8 cellular contexts compared by ENCODE assay signal in genomic region chr6:170147832-170148708, GRCh38.
A peak's percentile ranks its signal among the peaks of the same experiment; 100 is the strongest.
DNase-seq lines count a peak whose midpoint lies in the region; ATAC-seq, FAIRE-seq and TF ChIP-seq lines count a peak whose summit lies in the region.

No MANE protein-coding gene starts in this region.

- H3K27ac ChIP-seq in HEK293 (ENCODE audit: extremely low read depth, low read depth, low read length), result no peak overlapping the region
- no peak overlapping the region for H3K27ac ChIP-seq in kidney (ENCODE audit: low read depth in 2 of 2, low read length in 2 of 2)
- H3K27ac ChIP-seq in brain microvascular endothelial cell, result no peak overlapping the region

- H3K27me3 ChIP-seq in brain microvascular endothelial cell (replicated peaks), result no peaks in the 10 kb centered on the region

- no peak for ATAC-seq in GM21528 (IDR thresholded peaks at IDR 0.05; ENCODE audit: low FRiP score, unreplicated experiment)

- H3K36me3 ChIP-seq in HEK293 (ENCODE audit: control insufficient read depth in 2 of 2, insufficient read depth in 1 of 2, low read length in 2 of 2) (no peaks in the 10 kb centered on the region), kidney (ENCODE audit: control insufficient read depth in 1 of 2, insufficient read depth in 2 of 2, low read length in 2 of 2) (no peaks in the 10 kb centered on the region), brain microvascular endothelial cell (replicated peaks) (no peaks in the 10 kb centered on the region)

- POLR2A ChIA-PET in HEK293 (lab: Yijun Ruan, JAX), result no interaction called here

- H3K4me1 ChIP-seq in HEK293 (ENCODE audit: control insufficient read depth, insufficient read depth, low read length), result peaks cover 4% of the 10 kb centered on the region
- peaks cover 0 to 8% of the 10 kb centered on the region in 2 donors for H3K4me1 ChIP-seq in kidney (ENCODE audit: control insufficient read depth in 1 of 2, insufficient read depth in 1 of 2, low read depth in 1 of 2, low read length in 2 of 2)

- FAIRE-seq in kidney (lab: Jason Lieb, UNC), result no peak

- CTCF ChIA-PET in HEK293 (lab: Yijun Ruan, JAX), result interaction anchor here (0.7 kb wide), 1 partner anchor 177 kb away, joined by 5 read pairs; no protein-coding TSS in a partner anchor

- H3K9me3 ChIP-seq in HEK293 (ENCODE audit: control insufficient read depth, insufficient read depth, low read depth, low read length) (no peaks in the 10 kb centered on the region), kidney (ENCODE audit: control insufficient read depth in 1 of 2, low read length in 2 of 2) (peaks cover 0 to 4% of the 10 kb centered on the region in 2 donors)

- H3K4me3 ChIP-seq in HEK293 (ENCODE audit: low read depth, low read length), result no peak overlapping the region
- peak overlapping the region in 1 of 2 donors; percentile 28 for H3K4me3 ChIP-seq in kidney (ENCODE audit: low read length in 2 of 2)
- H3K4me3 ChIP-seq in brain microvascular endothelial cell (ENCODE audit: low read depth, low read length), result no peak overlapping the region

- in situ Hi-C loops in brain microvascular endothelial cell (cut with HindIII; ENCODE audit: low pct_ligation_motif_present, low sequenced_read_pairs), result no loop called here

- TF ChIP-seq CTCF in HEK293 (tag by site-specific recombination; IDR thresholded peaks at IDR 0.05), result no peak
- no peak for TF ChIP-seq CTCF in kidney (IDR thresholded peaks at IDR 0.05; ENCODE audit: borderline replicate concordance, extremely low read depth, insufficient read depth)
- TF ChIP-seq CTCF in brain microvascular endothelial cell (IDR thresholded peaks at IDR 0.05; ENCODE audit: low read depth, low read length, missing control alignments), result no peak

- intact Hi-C loops in kidney (cut with DNase I), result no loop called here

- no peak overlapping the region for H3K9ac ChIP-seq in kidney (ENCODE audit: low read length in 2 of 2)

- DNase-seq in 8988T, result peak; percentile 5
- DNase-seq in activated CD8-positive, alpha-beta memory T cell treated with anti-CD3 and anti-CD28 coated beads for 48 hours (ENCODE audit: low read depth in 2 of 3, low spot score in 2 of 3), result peak; percentile 41 to 56 (median 43)
- DNase-seq in kidney, result peak; percentile 75
- DNase-seq in stimulated activated naive CD4-positive, alpha-beta T cell treated with Interleukin-2 at 50 U/mL for 16 hours (lab: John Stamatoyannopoulos, UW), result peak; percentile 36
- DNase-seq in brain microvascular endothelial cell, result no peak
- DNase-seq in NCI-H1436 treated with DMSO at 0.1 percent for 48 hours (lab: John Stamatoyannopoulos, UW), result no peak

TF ChIP-seq in HEK293, 187 proteins besides CTCF, POLR2A, EP300 and RAD21:
- TF ChIP-seq ZFHX2 (tag by site-specific recombination; conservative IDR thresholded peaks at IDR 0.05) (peak; percentile 53; the same call in 1 of the 2 replicates), MZF1 (tag by site-specific recombination; IDR thresholded peaks at IDR 0.05; ENCODE audit: borderline replicate concordance) (no peak)

Comparison
In these comparisons a context has a peak if more than half of its experiments do, and no peak if none do; other contexts are left out.
1. DNase-seq: peak in 8988T (single experiment), activated CD8-positive, alpha-beta memory T cell treated with anti-CD3 and anti-CD28 coated beads for 48 hours (3 of 3), kidney (single experiment) and stimulated activated naive CD4-positive, alpha-beta T cell treated with Interleukin-2 at 50 U/mL for 16 hours (single experiment); none in brain microvascular endothelial cell (single experiment) and NCI-H1436 treated with DMSO at 0.1 percent for 48 hours (single experiment).